Comparison of ENCODE assay signal across 28 cellular contexts in genomic region chr11:475941-476340, GRCh38. TPM values are rescaled to one million over a fixed set of nuclear protein-coding genes. Genes with fewer than 3 reads are reported as not detected.
DNase-seq lines count a peak whose midpoint lies in the region; ATAC-seq and TF ChIP-seq lines count a peak whose summit lies in the region.
"Had no signal": no experiment of that assay in that cellular context is flagged by ENCODE, and none has a peak within 500 bp of the region (broad histone marks: within the 10 kb centered on the region; RNA-seq: fewer than 3 reads in every experiment).

No MANE protein-coding gene starts in this region.

- H3K36me3 Mint-ChIP-seq in glutamatergic neuron (ENCODE audit: unreplicated experiment): peaks cover 2% of the 10 kb centered on the region

- H2BK5ac ChIP-seq in neuronal stem cell (ENCODE audit: low read length): no peak overlapping the region

- H2BK15ac ChIP-seq in neuronal stem cell (ENCODE audit: low read length): no peak overlapping the region

- intact Hi-C loops in Right ventricle myocardium superior (cut with DNase I): no loop called here

- no peak overlapping the region for H3K4me2 ChIP-seq in neuronal stem cell (ENCODE audit: insufficient read depth, low read length, poor library complexity, severe bottlenecking)

- no peak overlapping the region for H2AFZ ChIP-seq in neuronal stem cell (ENCODE audit: low read length)
- H2AFZ ChIP-seq: GM23248 had no signal

- no CpG with 5 or more reads among the region's 9 CpGs for WGBS in neuronal stem cell (ENCODE audit: extremely low coverage in 2 of 2, insufficient read length in 2 of 2, insufficient replicate concordance in 1 of 2), 2 donors

- ATAC-seq in GM18870 (IDR thresholded peaks at IDR 0.05; ENCODE audit: unreplicated experiment) (no peak), esophagus mucosa (no peak), Right ventricle myocardium superior (ENCODE audit: poor library complexity) (no peak)
- ATAC-seq: GM12878, HCT116, Right ventricle myocardium inferior had no signal

- no peaks in the 10 kb centered on the region for H3K27me3 ChIP-seq in neuronal stem cell (ENCODE audit: control insufficient read depth in 3 of 3, insufficient read depth in 3 of 3, low read depth in 1 of 3, low read length in 3 of 3)
- H3K27me3 ChIP-seq: Peyer's patch had no signal

- peak overlapping the region; percentile 25 for H3K4me3 Mint-ChIP-seq in glutamatergic neuron (ENCODE audit: unreplicated experiment)
- H3K4me3 Mint-ChIP-seq: CD8-positive, alpha-beta memory T cell had no signal

- peak overlapping the region; percentile 77 for H3K27ac Mint-ChIP-seq in glutamatergic neuron (ENCODE audit: unreplicated experiment)
- H3K27ac Mint-ChIP-seq: CD8-positive, alpha-beta memory T cell had no signal

- no peak overlapping the region for H4K91ac ChIP-seq in neuronal stem cell (ENCODE audit: low read depth, low read length, poor library complexity)

- H3K9me3 ChIP-seq in neuronal stem cell (replicated peaks in 1 of 2; ENCODE audit: control insufficient read depth in 2 of 2, insufficient read depth in 1 of 2, low read depth in 1 of 2, low read length in 2 of 2): peaks cover 0 to 4% of the 10 kb centered on the region in 2 donors
- H3K9me3 ChIP-seq: Peyer's patch had no signal

- H3K79me1 ChIP-seq in neuronal stem cell (ENCODE audit: low read depth, low read length): peaks cover 23% of the 10 kb centered on the region

- H3K18ac ChIP-seq in neuronal stem cell (ENCODE audit: low read length): no peak overlapping the region

- no peak overlapping the region for H3K14ac ChIP-seq in neuronal stem cell (ENCODE audit: low read length)

- H3K4ac ChIP-seq in neuronal stem cell (ENCODE audit: low read length): no peak overlapping the region

- H3K27me3 Mint-ChIP-seq in glutamatergic neuron (ENCODE audit: unreplicated experiment): peaks cover 13% of the 10 kb centered on the region
- H3K27me3 Mint-ChIP-seq: CD8-positive, alpha-beta memory T cell had no signal

- H3K4me1 ChIP-seq in neuronal stem cell (ENCODE audit: control insufficient read depth in 2 of 2, insufficient read depth in 1 of 2, low read depth in 1 of 2, low read length in 2 of 2): peaks cover 2 to 6% of the 10 kb centered on the region in 2 donors
- H3K4me1 ChIP-seq: Peyer's patch had no signal

- no peak overlapping the region for H3K4me3 ChIP-seq in neuronal stem cell (ENCODE audit: low read length in 2 of 2)
- H3K4me3 ChIP-seq: GM12878, GM23248, Peyer's patch had no signal

- no peak overlapping the region for H4K8ac ChIP-seq in neuronal stem cell (ENCODE audit: low read depth, low read length)

- DNase-seq in NCI-H524 (lab: John Stamatoyannopoulos, UW) (peak; percentile 60 to 79), NCI-H524 treated with DMSO at 0.1 percent for 48 hours (lab: John Stamatoyannopoulos, UW) (no peak), glutamatergic neuron (no peak), neuronal stem cell (ENCODE audit: low spot score) (no peak), Right ventricle myocardium superior (no peak), NCI-H2029 treated with DMSO at 0.1 percent for 48 hours (lab: John Stamatoyannopoulos, UW) (no peak)
- DNase-seq: 8988T; AML-193; CD8-positive, alpha-beta memory T cell; DMS79 treated with DMSO at 0.1 percent for 48 hours; GM23248; KBM-7; MM.1S; NCI-H1048; NCI-H1417 treated with DMSO at 0.1 percent for 48 hours; NCI-H187; NCI-H2107; NCI-H510A treated with DMSO at 0.1 percent for 48 hours; NCI-H82; Peyer's patch had no signal

- no peak overlapping the region for H3K9ac ChIP-seq in neuronal stem cell (ENCODE audit: low read depth, low read length, poor library complexity)
- H3K9ac ChIP-seq: GM23248 had no signal

- peaks cover 7 to 14% of the 10 kb centered on the region in 2 donors for H3K36me3 ChIP-seq in neuronal stem cell (replicated peaks in 1 of 2; ENCODE audit: control insufficient read depth in 2 of 2, insufficient read depth in 2 of 2, low read length in 2 of 2)
- H3K36me3 ChIP-seq: Peyer's patch had no signal

- no peak overlapping the region for H2BK12ac ChIP-seq in neuronal stem cell (ENCODE audit: low read length)

- H3K9me3 Mint-ChIP-seq in glutamatergic neuron (ENCODE audit: unreplicated experiment): peaks cover 8% of the 10 kb centered on the region
- H3K9me3 Mint-ChIP-seq: CD8-positive, alpha-beta memory T cell had no signal

- no peak for TF ChIP-seq CTCF in glutamatergic neuron (IDR thresholded peaks at IDR 0.05; ENCODE audit: partially characterized antibody, unreplicated experiment)

- no peak overlapping the region for H2AK5ac ChIP-seq in neuronal stem cell (ENCODE audit: low read depth, low read length)

- peaks cover 23% of the 10 kb centered on the region for H3K4me1 Mint-ChIP-seq in glutamatergic neuron (ENCODE audit: low read depth, unreplicated experiment)
- H3K4me1 Mint-ChIP-seq: CD8-positive, alpha-beta memory T cell had no signal

- H3K23ac ChIP-seq in neuronal stem cell (ENCODE audit: low read depth, low read length, poor library complexity): peak overlapping the region; percentile 17

- no peak overlapping the region for H2BK120ac ChIP-seq in neuronal stem cell (ENCODE audit: low read depth, low read length)

- H3K27ac ChIP-seq in neuronal stem cell (replicated peaks; ENCODE audit: low read length): no peak overlapping the region
- H3K27ac ChIP-seq: C4-2B, GM23248, Peyer's patch had no signal

RNA-seq across cellular contexts. Expression of gene PTDSS2, which starts 25.9 kb away (rescaled TPM):
- 123 TPM for total RNA-seq in glutamatergic neuron (ENCODE audit: unreplicated experiment)
- polyA plus RNA-seq in neuronal stem cell (2013, experiment 1 of 2): 27.4 TPM
- 26.0 TPM for polyA plus RNA-seq in neuronal stem cell (2013, experiment 2 of 2)
- 12.0 TPM for total RNA-seq in esophagus mucosa
- 25.5 TPM for total RNA-seq in Right ventricle myocardium superior

RNA-seq across cellular contexts. Expression of gene RNH1, which starts 31.1 kb away (rescaled TPM):
- total RNA-seq in glutamatergic neuron (ENCODE audit: unreplicated experiment) (85.9 TPM), esophagus mucosa (152 TPM), Right ventricle myocardium superior (171 TPM)
- polyA plus RNA-seq in neuronal stem cell (2013, experiment 1 of 2): 35.7 TPM
- polyA plus RNA-seq in neuronal stem cell (2013, experiment 2 of 2): 35.1 TPM

RNA-seq across cellular contexts. Expression of gene ANO9, which starts 34.1 kb away (rescaled TPM):
- total RNA-seq in glutamatergic neuron (ENCODE audit: unreplicated experiment): 1.8 TPM
- polyA plus RNA-seq in neuronal stem cell (2013, experiment 1 of 2): 2.8 TPM
- polyA plus RNA-seq in neuronal stem cell (2013, experiment 2 of 2): 1.9 TPM
- 12.8 TPM for total RNA-seq in esophagus mucosa
- total RNA-seq in Right ventricle myocardium superior: 0.08 TPM
- total RNA-seq: GM23248, HT1080, SK-MEL-5 had no signal
- polyA plus RNA-seq: GM23248 had no signal

RNA-seq across cellular contexts. Expression of gene HRAS, which starts 59.4 kb away (rescaled TPM):
- total RNA-seq in glutamatergic neuron (ENCODE audit: unreplicated experiment) (140 TPM), esophagus mucosa (118 TPM), Right ventricle myocardium superior (60.5 TPM)
- 26.4 TPM for polyA plus RNA-seq in neuronal stem cell (2013, experiment 1 of 2)
- polyA plus RNA-seq in neuronal stem cell (2013, experiment 2 of 2): 25.5 TPM

Comparison
In these comparisons a context has a peak if more than half of its experiments do, and no peak if none do; other contexts are left out.
1. DNase-seq: peak in NCI-H524 (2 of 2); none in NCI-H524 treated with DMSO at 0.1 percent for 48 hours (single experiment), glutamatergic neuron (single experiment), neuronal stem cell (single experiment), Right ventricle myocardium superior (single experiment) and NCI-H2029 treated with DMSO at 0.1 percent for 48 hours (single experiment).